ENCODE assay signal across 8 cellular contexts in genomic region chr2:178450574-178451429, GRCh38. TPM values are rescaled to one million over a fixed set of nuclear protein-coding genes. Genes with fewer than 3 reads are reported as not detected.
DNase-seq lines count a peak whose midpoint lies in the region; ATAC-seq, FAIRE-seq and TF ChIP-seq lines count a peak whose summit lies in the region.

Gene PJVK, plus strand, starts transcription at chr2:178451378. Its CDS starts 2,032 bp downstream, at chr2:178453410.
Gene PRKRA, minus strand, starts transcription at chr2:178451175. Its CDS starts 145 bp downstream, at chr2:178451030.

- H3K27ac Mint-ChIP-seq in natural killer cell treated with Interleukin-12 subunit alpha and Interleukin-12 subunit beta and Interleukin-15 and Interleukin-18, amount 100 ng/mL, for 72 hours: peak within 1 kb of the TSS; percentile 86 to 89

- H3K9me3 Mint-ChIP-seq in natural killer cell treated with Interleukin-12 subunit alpha and Interleukin-12 subunit beta and Interleukin-15 and Interleukin-18, amount 100 ng/mL, for 72 hours: no peaks in the 10 kb centered on the region

- H3K4me3 Mint-ChIP-seq in natural killer cell treated with Interleukin-12 subunit alpha and Interleukin-12 subunit beta and Interleukin-15 and Interleukin-18, amount 100 ng/mL, for 72 hours: peak within 1 kb of the TSS; percentile 88

- CTCF ChIA-PET in RWPE1 (lab: Yijun Ruan, JAX): interaction anchor here (0.8 kb wide), 1 partner anchor 86 kb away, joined by 3 read pairs; no protein-coding TSS in a partner anchor

- peak; percentile 85 for FAIRE-seq in H54 (lab: Jason Lieb, UNC)

- peaks cover 3 to 8% of the 10 kb centered on the region in 2 donors for H3K27me3 Mint-ChIP-seq in natural killer cell treated with Interleukin-12 subunit alpha and Interleukin-12 subunit beta and Interleukin-15 and Interleukin-18, amount 100 ng/mL, for 72 hours

- TF ChIP-seq POLR2A in H54 (IDR thresholded peaks at IDR 0.05; ENCODE audit: low read depth, low read length): peak; percentile 94

- peak; percentile 98 for DNase-seq in ELF-1 (ENCODE audit: low read depth, low spot score)
- peak; percentile 90 for DNase-seq in H54 (ENCODE audit: insufficient read length, low spot score)
- DNase-seq in LoVo (ENCODE audit: low spot score): peak; percentile 96
- peak; percentile 95 for DNase-seq in RWPE1 (ENCODE audit: low spot score)
- peak; percentile 92 for DNase-seq in activated T-helper 9 cell treated with anti-CD3 and anti-CD28 coated beads, Interleukin-2, amount 50 U/mL, for 16 hours (ENCODE audit: low read depth)
- DNase-seq in fibroblast of peridontal ligament (ENCODE audit: extremely low read depth): peak; percentile 95
- peak; percentile 97 for DNase-seq in natural killer cell treated with Interleukin-12 subunit alpha and Interleukin-12 subunit beta and Interleukin-15 and Interleukin-18, amount 100 ng/mL, for 72 hours (ENCODE audit: low spot score)
- peak; percentile 92 for DNase-seq in stimulated activated naive CD4-positive, alpha-beta T cell treated with Interleukin-2 at 50 U/mL for 16 hours (lab: John Stamatoyannopoulos, UW)

- POLR2A ChIA-PET in RWPE1 (lab: Yijun Ruan, JAX; ENCODE audit: low non-redundant PET): interaction anchor here (0.8 to 1.2 kb wide), 2 partner anchors 12 to 120 kb away, joined by 3 read pairs; no protein-coding TSS in a partner anchor

- H3K27ac ChIP-seq in RWPE1: peak within 1 kb of the TSS; percentile 92

- no peak for TF ChIP-seq CTCF in RWPE1 (conservative IDR thresholded peaks at IDR 0.05; ENCODE audit: low read depth)

- peaks cover 19 to 29% of the 10 kb centered on the region in 2 donors for H3K4me1 Mint-ChIP-seq in natural killer cell treated with Interleukin-12 subunit alpha and Interleukin-12 subunit beta and Interleukin-15 and Interleukin-18, amount 100 ng/mL, for 72 hours (ENCODE audit: low read depth in 2 of 2)

- ATAC-seq in natural killer cell treated with Interleukin-12 subunit alpha and Interleukin-12 subunit beta and Interleukin-15 and Interleukin-18, amount 100 ng/mL, for 72 hours: peak; percentile 99

- H3K36me3 Mint-ChIP-seq in natural killer cell treated with Interleukin-12 subunit alpha and Interleukin-12 subunit beta and Interleukin-15 and Interleukin-18, amount 100 ng/mL, for 72 hours: peaks cover 7% of the 10 kb centered on the region

RNA-seq across cellular contexts. Expression of gene PJVK, which starts in this region (rescaled TPM):
- total RNA-seq in natural killer cell treated with Interleukin-12 subunit alpha and Interleukin-12 subunit beta and Interleukin-15 and Interleukin-18, amount 100 ng/mL, for 72 hours: 1 to 10 TPM; 1.5 to 2.8 TPM

RNA-seq across cellular contexts. Expression of gene PRKRA, which starts in this region (rescaled TPM):
- total RNA-seq in natural killer cell treated with Interleukin-12 subunit alpha and Interleukin-12 subunit beta and Interleukin-15 and Interleukin-18, amount 100 ng/mL, for 72 hours: 10 to 100 TPM; 24.7 to 44.1 TPM

Comparison
In these comparisons a context has a peak if more than half of its experiments do, and no peak if none do; other contexts are left out.
1. Peak in every context shown above with its lines: DNase-seq, ATAC-seq and H3K27ac ChIP-seq.